In the genomic region with DNA sequence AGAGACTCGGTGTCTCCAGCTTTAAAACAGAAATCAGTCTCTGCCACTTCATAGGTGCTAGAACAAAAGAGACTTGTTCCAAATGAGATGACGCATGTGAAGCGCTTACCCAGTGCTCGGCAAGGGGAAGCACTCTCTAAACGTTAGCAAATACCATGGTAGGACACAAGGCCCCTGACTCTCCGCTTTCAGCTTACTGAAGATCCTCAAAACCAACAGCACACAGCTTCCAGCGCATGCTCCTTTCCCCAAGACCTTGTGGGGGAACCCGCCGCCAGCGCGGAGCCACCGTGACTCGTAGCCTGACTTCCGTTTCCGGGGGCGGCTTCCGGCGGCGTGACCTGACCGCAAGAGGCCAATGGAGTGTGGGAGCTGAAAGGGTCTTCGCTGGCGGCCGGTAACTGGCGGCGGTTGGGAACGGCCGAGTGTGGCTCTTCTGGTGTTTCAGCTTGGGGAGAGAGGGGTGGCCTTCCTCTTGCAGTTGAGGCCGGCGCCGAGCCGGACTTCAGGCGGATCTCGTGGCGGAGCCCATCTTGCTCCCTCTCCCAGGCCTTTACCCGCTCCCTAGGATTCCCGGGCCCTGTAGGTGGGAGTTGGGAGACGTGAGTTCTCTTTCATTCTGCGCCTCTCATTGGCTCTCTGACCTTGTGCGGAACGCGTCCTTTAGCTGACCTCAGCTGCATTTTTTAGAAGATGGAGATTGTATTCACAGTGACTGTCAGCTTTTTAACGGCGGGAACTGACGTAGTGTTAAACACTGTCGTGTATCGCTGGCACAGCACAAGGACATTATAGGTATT, we compare ENCODE assay signal across 8 cellular contexts. TPM values are rescaled to one million over a fixed set of nuclear protein-coding genes. Genes with fewer than 3 reads are reported as not detected.
DNase-seq lines count a peak whose midpoint lies in the region; ATAC-seq and TF ChIP-seq lines count a peak whose summit lies in the region.

A gene with protein sequence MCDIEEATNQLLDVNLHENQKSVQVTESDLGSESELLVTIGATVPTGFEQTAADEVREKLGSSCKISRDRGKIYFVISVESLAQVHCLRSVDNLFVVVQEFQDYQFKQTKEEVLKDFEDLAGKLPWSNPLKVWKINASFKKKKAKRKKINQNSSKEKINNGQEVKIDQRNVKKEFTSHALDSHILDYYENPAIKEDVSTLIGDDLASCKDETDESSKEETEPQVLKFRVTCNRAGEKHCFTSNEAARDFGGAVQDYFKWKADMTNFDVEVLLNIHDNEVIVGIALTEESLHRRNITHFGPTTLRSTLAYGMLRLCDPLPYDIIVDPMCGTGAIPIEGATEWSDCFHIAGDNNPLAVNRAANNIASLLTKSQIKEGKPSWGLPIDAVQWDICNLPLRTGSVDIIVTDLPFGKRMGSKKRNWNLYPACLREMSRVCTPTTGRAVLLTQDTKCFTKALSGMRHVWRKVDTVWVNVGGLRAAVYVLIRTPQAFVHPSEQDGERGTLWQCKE (plus strand): TSS at position 324 of the 800 bp plus-strand sequence. CDS start 2,015 bp downstream, outside the sequence.

- H3K79me1 ChIP-seq in trophoblast cell (ENCODE audit: low read length): peaks cover 7% of the 10 kb centered on the region

- peak within 1 kb of the TSS; percentile 96 for H3K27ac ChIP-seq in cardiac muscle cell
- peak within 1 kb of the TSS; percentile 93 for H3K27ac ChIP-seq in trophoblast cell (ENCODE audit: low read depth, low read length)
- H3K27ac ChIP-seq in transverse colon: peak within 1 kb of the TSS; percentile 87 to 93 (median 92)

- ATAC-seq in HG02610 (IDR thresholded peaks at IDR 0.05; ENCODE audit: unreplicated experiment): peak; percentile 95

- H3K36me3 ChIP-seq in cardiac muscle cell (peaks cover 26% of the 10 kb centered on the region), trophoblast cell (ENCODE audit: control insufficient read depth in 1 of 2, insufficient read depth in 2 of 2, low read length in 2 of 2) (peaks cover 2 to 7% of the 10 kb centered on the region in 2 experiments), transverse colon (peaks cover 0 to 27% (median 11%) of the 10 kb centered on the region in 4 donors)

- in situ Hi-C loops in transverse colon (cut with MboI; ENCODE audit: low pct_ligation_motif_present in 1 of 4, low pct_unique_long_range_greater_than_20kb in 1 of 4, low sequenced_read_pairs in 3 of 4): loop anchor here in 2 of 4 donors (25.0 kb wide), 2 partner anchors 99 to 299 kb away; no protein-coding TSS in a partner anchor

- DNase-seq in GM10266 (ENCODE audit: extremely low spot score): peak; percentile 81
- DNase-seq in NCI-H1092 treated with DMSO at 0.1 percent for 48 hours (lab: John Stamatoyannopoulos, UW): peak; percentile 81
- peak; percentile 91 to 92 for DNase-seq in SW 1271 (lab: John Stamatoyannopoulos, UW)
- DNase-seq in activated naive CD8-positive, alpha-beta T cell treated with anti-CD3 and anti-CD28 coated beads, Interleukin-2, amount 50 U/mL, for 16 hours (ENCODE audit: low read depth, low spot score): peak; percentile 84
- DNase-seq in cardiac muscle cell (ENCODE audit: low read depth in 1 of 2, low spot score in 1 of 2): peak; percentile 93 to 96
- peak; percentile 88 to 89 for DNase-seq in trophoblast cell
- DNase-seq in transverse colon: peak; percentile 90

- H2AFZ ChIP-seq in trophoblast cell (ENCODE audit: insufficient read depth, low read length, poor library complexity): peak within 1 kb of the TSS; percentile 48

- peak within 1 kb of the TSS; percentile 86 for H3K14ac ChIP-seq in trophoblast cell (ENCODE audit: low read length)

- peak within 1 kb of the TSS; percentile 95 for H4K12ac ChIP-seq in trophoblast cell (ENCODE audit: low read depth, low read length)

- peak within 1 kb of the TSS; percentile 38 for H3K4me3 ChIP-seq in cardiac muscle cell
- H3K4me3 ChIP-seq in trophoblast cell (ENCODE audit: low read depth, low read length): peak within 1 kb of the TSS; percentile 80
- H3K4me3 ChIP-seq in transverse colon: peak within 1 kb of the TSS; percentile 50 to 90 (median 56)

- peak; percentile 79 for TF ChIP-seq POLR2A in transverse colon (IDR thresholded peaks at IDR 0.05)

- peak within 1 kb of the TSS; percentile 82 for H2BK5ac ChIP-seq in trophoblast cell (ENCODE audit: low read depth, low read length, poor library complexity)

- TF ChIP-seq EP300 in transverse colon (IDR thresholded peaks at IDR 0.05; ENCODE audit: low read depth): no peak

- intact Hi-C loops in transverse colon (cut with DNase I; ENCODE audit: low total_unique reads): no loop called here

- H3K4ac ChIP-seq in trophoblast cell (ENCODE audit: low read depth, low read length): peak within 1 kb of the TSS; percentile 60

- H3K27me3 ChIP-seq in cardiac muscle cell (peaks cover 17% of the 10 kb centered on the region), trophoblast cell (ENCODE audit: insufficient read depth, low read length) (no peaks in the 10 kb centered on the region), transverse colon (no peaks in the 10 kb centered on the region)

- peak within 1 kb of the TSS; percentile 94 for H4K8ac ChIP-seq in trophoblast cell (ENCODE audit: low read depth, low read length)

- no peaks in the 10 kb centered on the region for H3K9me3 ChIP-seq in cardiac muscle cell (ENCODE audit: low read depth)
- no peaks in the 10 kb centered on the region for H3K9me3 ChIP-seq in trophoblast cell (ENCODE audit: insufficient read depth, low read depth, low read length)
- H3K9me3 ChIP-seq in transverse colon: no peaks in the 10 kb centered on the region

- peak within 1 kb of the TSS; percentile 92 for H3K9ac ChIP-seq in trophoblast cell (ENCODE audit: low read length)

- peak within 1 kb of the TSS; percentile 88 for H3K18ac ChIP-seq in trophoblast cell (ENCODE audit: low read length)

- peak within 1 kb of the TSS; percentile 93 for H4K91ac ChIP-seq in trophoblast cell (ENCODE audit: low read depth, low read length)

- no CpG with 5 or more reads among the region's 46 CpGs for WGBS in trophoblast cell (ENCODE audit: extremely low coverage, insufficient coverage, insufficient read length)
- WGBS in transverse colon (ENCODE audit: low coverage in 1 of 2), 2 donors: 0 to 3% methylated on average over 6 to 46 of the region's 46 CpGs

- H3K23ac ChIP-seq in trophoblast cell (ENCODE audit: low read length): no peak within 1 kb of the TSS

- H2BK120ac ChIP-seq in trophoblast cell (ENCODE audit: insufficient read depth, low read length, poor library complexity): peak within 1 kb of the TSS; percentile 82

- TF ChIP-seq CTCF in GM10266 (IDR thresholded peaks at IDR 0.05; ENCODE audit: control insufficient read depth, insufficient read depth, low read depth, missing control alignments) (no peak), cardiac muscle cell (IDR thresholded peaks at IDR 0.05; ENCODE audit: low read depth, low read length) (no peak), transverse colon (IDR thresholded peaks at IDR 0.05) (no peak)

- peaks cover 1% of the 10 kb centered on the region for H3K79me2 ChIP-seq in trophoblast cell (ENCODE audit: control insufficient read depth, insufficient read depth, low read length, poor library complexity)

- peak within 1 kb of the TSS; percentile 78 for H3K4me2 ChIP-seq in trophoblast cell (ENCODE audit: low read length)

- no peak within 1 kb of the TSS for H2AK5ac ChIP-seq in trophoblast cell (ENCODE audit: low read length)

- no peak within 1 kb of the TSS for H2BK12ac ChIP-seq in trophoblast cell (ENCODE audit: low read length)

- H3K4me1 ChIP-seq in cardiac muscle cell (ENCODE audit: low read depth) (peaks cover 12% of the 10 kb centered on the region), trophoblast cell (ENCODE audit: control insufficient read depth in 1 of 2, insufficient read depth in 2 of 2, low read length in 2 of 2) (peaks cover 0 to 2% of the 10 kb centered on the region in 2 experiments), transverse colon (peaks cover 4 to 23% (median 21%) of the 10 kb centered on the region in 4 donors)

RNA-seq across cellular contexts. Expression of the gene that starts here (rescaled TPM):
- 24.5 and 43.5 TPM in 2 replicates for total RNA-seq in cardiac muscle cell
- 33.6 and 37.7 TPM in 2 replicates for polyA plus RNA-seq in cardiac muscle cell
- polyA plus RNA-seq in trophoblast cell (2013): 25.9 and 28.3 TPM in 2 replicates
- 10 to 100 TPM in 3 of 4 donors, 1 to 10 TPM in 1; 5.4 to 26.9 (median 19.4) TPM for total RNA-seq in transverse colon

Comparison
In these comparisons a context has a peak if more than half of its experiments do, and no peak if none do; other contexts are left out.
1. Peak in every context shown above with its lines: DNase-seq, ATAC-seq, H3K4me3 ChIP-seq and H3K27ac ChIP-seq.